Comparison of ENCODE assay signal across 28 cellular contexts in genomic region chr13:29865934-29866333, GRCh38.
"Had no signal": no experiment of that assay in that cellular context is flagged by ENCODE, and none has a peak within 500 bp of the region (broad histone marks: within the 10 kb centered on the region; RNA-seq: fewer than 3 reads in every experiment).

No MANE protein-coding gene starts in this region.

- ATAC-seq: activated CD8-positive, alpha-beta T cell treated with anti-CD3 and anti-CD28 coated beads for 36 hours; activated T-cell treated with anti-CD3 and anti-CD28 coated beads, Interleukin-2, amount 50 U/mL, for 72 hours; activated T-helper 17 cell treated with anti-CD3 and anti-CD28 coated beads, Interleukin-2, amount 50 U/mL, for 72 hours; Panc1 had no signal

- H3K4me2 ChIP-seq: KMS-11 had no signal

- H3K27ac ChIP-seq: ascending aorta, cardiac muscle cell, KMS-11, SJCRH30, SK-N-MC, WERI-Rb-1 had no signal

- H3K4me1 Mint-ChIP-seq: activated CD4-positive, alpha-beta T cell treated with anti-CD3 and anti-CD28 coated beads, Interleukin-2, amount 10 ng/mL, durations not matched to agents 24 days and 14 days; activated naive CD4-positive, alpha-beta T cell treated with anti-CD3 and anti-CD28 coated beads, Interleukin-2, amount 50 U/mL, for 24 hours; activated naive CD8-positive, alpha-beta T cell treated with anti-CD3 and anti-CD28 coated beads, Interleukin-2, amount 10 ng/mL, durations not matched to agents 7 days and 5 days; activated T-helper 17 cell treated with anti-CD3 and anti-CD28 coated beads, Interleukin-2, amount 50 U/mL, for 72 hours had no signal

- H3K27me3 ChIP-seq: ascending aorta, cardiac muscle cell had no signal

- H3K27ac Mint-ChIP-seq: activated CD4-positive, alpha-beta T cell treated with anti-CD3 and anti-CD28 coated beads, Interleukin-2, amount 10 ng/mL, durations not matched to agents 24 days and 14 days; activated CD8-positive, alpha-beta T cell treated with anti-CD3 and anti-CD28 coated beads for 36 hours; activated naive CD4-positive, alpha-beta T cell treated with anti-CD3 and anti-CD28 coated beads, Interleukin-2, amount 50 U/mL, for 24 hours; activated naive CD8-positive, alpha-beta T cell treated with anti-CD3 and anti-CD28 coated beads, Interleukin-2, amount 10 ng/mL, durations not matched to agents 7 days and 5 days; activated T-cell treated with anti-CD3 and anti-CD28 coated beads, Interleukin-2, amount 50 U/mL, for 72 hours; activated T-helper 17 cell treated with anti-CD3 and anti-CD28 coated beads, Interleukin-2, amount 50 U/mL, for 72 hours had no signal

- H3K4me1 ChIP-seq: ascending aorta had no signal

- DNase-seq: activated CD4-positive, alpha-beta T cell treated with anti-CD3 and anti-CD28 coated beads for 1 hour; activated CD4-positive, alpha-beta T cell treated with anti-CD3 and anti-CD28 coated beads, Interleukin-2, amount 10 ng/mL, durations not matched to agents 24 days and 14 days; activated CD4-positive, alpha-beta T cell treated with anti-CD3 and anti-CD28 coated beads, Interleukin-2, amount 50 U/mL, for 4 hours; activated CD4-positive, CD25-positive, alpha-beta regulatory T cell; activated CD8-positive, alpha-beta T cell treated with anti-CD3 and anti-CD28 coated beads for 36 hours; activated gamma-delta T cell; activated naive CD4-positive, alpha-beta T cell treated with Interleukin-2 at 50 U/mL for 16 hours; activated naive CD8-positive, alpha-beta T cell treated with anti-CD3 and anti-CD28 coated beads, Interleukin-2, amount 10 ng/mL, durations not matched to agents 7 days and 5 days; activated T-cell treated with anti-CD3 and anti-CD28 coated beads, Interleukin-2, amount 50 U/mL, for 1 hour; activated T-cell treated with anti-CD3 and anti-CD28 coated beads, Interleukin-2, amount 50 U/mL, for 72 hours; amygdala; NCI-H1105; NCI-H1417 treated with DMSO at 0.1 percent for 48 hours; NCI-H1930; NCI-H2081 treated with DMSO at 0.1 percent for 48 hours; NCI-H345; NCI-H524 treated with DMSO at 0.1 percent for 48 hours; SHP77; SJCRH30; T1000; WERI-Rb-1 had no signal

- H3K9me3 Mint-ChIP-seq: activated CD8-positive, alpha-beta T cell treated with anti-CD3 and anti-CD28 coated beads for 36 hours; activated naive CD4-positive, alpha-beta T cell treated with anti-CD3 and anti-CD28 coated beads, Interleukin-2, amount 50 U/mL, for 24 hours; activated naive CD8-positive, alpha-beta T cell treated with anti-CD3 and anti-CD28 coated beads, Interleukin-2, amount 10 ng/mL, durations not matched to agents 7 days and 5 days; activated T-helper 17 cell treated with anti-CD3 and anti-CD28 coated beads, Interleukin-2, amount 50 U/mL, for 72 hours had no signal

- H3K9ac ChIP-seq: KMS-11 had no signal

- H3K36me3 ChIP-seq: ascending aorta, cardiac muscle cell, SJCRH30, WERI-Rb-1 had no signal

- H3K36me3 Mint-ChIP-seq: activated naive CD4-positive, alpha-beta T cell treated with anti-CD3 and anti-CD28 coated beads, Interleukin-2, amount 50 U/mL, for 24 hours; activated naive CD8-positive, alpha-beta T cell treated with anti-CD3 and anti-CD28 coated beads, Interleukin-2, amount 10 ng/mL, durations not matched to agents 7 days and 5 days had no signal

- H3K27me3 Mint-ChIP-seq: activated naive CD4-positive, alpha-beta T cell treated with anti-CD3 and anti-CD28 coated beads, Interleukin-2, amount 50 U/mL, for 24 hours had no signal

- H3K9me3 ChIP-seq: ascending aorta, SJCRH30 had no signal

- H3K4me3 Mint-ChIP-seq: activated CD4-positive, alpha-beta T cell treated with anti-CD3 and anti-CD28 coated beads, Interleukin-2, amount 10 ng/mL, durations not matched to agents 24 days and 14 days; activated CD8-positive, alpha-beta T cell treated with anti-CD3 and anti-CD28 coated beads for 36 hours; activated naive CD4-positive, alpha-beta T cell treated with anti-CD3 and anti-CD28 coated beads, Interleukin-2, amount 50 U/mL, for 24 hours; activated naive CD8-positive, alpha-beta T cell treated with anti-CD3 and anti-CD28 coated beads, Interleukin-2, amount 10 ng/mL, durations not matched to agents 7 days and 5 days; activated T-cell treated with anti-CD3 and anti-CD28 coated beads, Interleukin-2, amount 50 U/mL, for 72 hours; activated T-helper 17 cell treated with anti-CD3 and anti-CD28 coated beads, Interleukin-2, amount 50 U/mL, for 72 hours had no signal

- H3K4me3 ChIP-seq: ascending aorta, cardiac muscle cell, SJCRH30, SK-N-MC had no signal
